ENCODE assay signal across 1 cellular context in the genomic region with DNA sequence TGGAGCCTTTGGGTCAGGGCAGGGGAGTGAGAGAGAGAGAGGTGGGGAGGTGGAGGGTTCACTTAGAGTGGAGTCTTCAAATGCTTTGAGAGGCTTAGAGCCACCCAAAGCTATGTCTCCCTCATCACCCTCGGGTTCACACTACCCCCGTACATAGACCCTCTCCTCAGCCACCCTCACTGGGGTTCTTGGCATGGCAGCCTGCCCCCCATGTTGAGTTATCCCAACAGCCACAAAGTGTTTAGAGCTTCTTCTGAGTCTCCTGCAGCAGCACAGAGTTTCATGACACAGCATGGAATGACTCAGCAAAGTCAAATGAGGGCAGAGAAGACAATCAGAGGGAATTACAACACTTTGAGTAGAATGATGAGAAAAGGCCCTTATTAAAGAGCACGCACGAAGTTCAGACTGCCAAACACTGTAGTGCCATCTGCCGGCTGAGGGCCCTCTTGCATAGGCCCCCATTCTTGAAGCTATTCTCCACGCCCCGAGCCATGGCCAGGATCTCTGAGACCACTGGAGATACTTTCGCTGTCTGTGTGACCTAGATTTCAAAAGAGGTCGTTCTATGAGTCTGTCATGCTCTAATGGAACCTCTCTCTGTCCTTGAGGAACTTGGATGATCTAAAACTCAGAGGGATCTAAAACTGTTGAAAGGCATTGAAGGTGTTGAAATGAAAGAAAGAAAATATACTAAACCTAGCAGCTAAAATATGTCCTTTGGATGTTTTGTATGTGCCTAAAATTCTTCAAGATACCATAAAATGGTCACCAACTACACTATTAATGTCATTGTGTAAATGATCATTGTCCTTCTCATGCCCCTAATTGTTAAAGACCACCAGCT.
A peak's percentile ranks its signal among the peaks of the same experiment; 100 is the strongest.
TF ChIP-seq lines count a peak whose summit lies in the region.

No MANE protein-coding gene starts in this region.

TF ChIP-seq in K562, 482 proteins besides CTCF, POLR2A, EP300 and RAD21 (continued from another document):
- TF ChIP-seq, protein P1, sequence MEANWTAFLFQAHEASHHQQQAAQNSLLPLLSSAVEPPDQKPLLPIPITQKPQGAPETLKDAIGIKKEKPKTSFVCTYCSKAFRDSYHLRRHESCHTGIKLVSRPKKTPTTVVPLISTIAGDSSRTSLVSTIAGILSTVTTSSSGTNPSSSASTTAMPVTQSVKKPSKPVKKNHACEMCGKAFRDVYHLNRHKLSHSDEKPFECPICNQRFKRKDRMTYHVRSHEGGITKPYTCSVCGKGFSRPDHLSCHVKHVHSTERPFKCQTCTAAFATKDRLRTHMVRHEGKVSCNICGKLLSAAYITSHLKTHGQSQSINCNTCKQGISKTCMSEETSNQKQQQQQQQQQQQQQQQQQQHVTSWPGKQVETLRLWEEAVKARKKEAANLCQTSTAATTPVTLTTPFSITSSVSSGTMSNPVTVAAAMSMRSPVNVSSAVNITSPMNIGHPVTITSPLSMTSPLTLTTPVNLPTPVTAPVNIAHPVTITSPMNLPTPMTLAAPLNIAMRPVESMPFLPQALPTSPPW (CRISPR knock-in tag; IDR thresholded peaks at IDR 0.05) = 0 out of 2 replicates have a peak, but pooled peaks have one; percentile 12
- TF ChIP-seq, protein P2, sequence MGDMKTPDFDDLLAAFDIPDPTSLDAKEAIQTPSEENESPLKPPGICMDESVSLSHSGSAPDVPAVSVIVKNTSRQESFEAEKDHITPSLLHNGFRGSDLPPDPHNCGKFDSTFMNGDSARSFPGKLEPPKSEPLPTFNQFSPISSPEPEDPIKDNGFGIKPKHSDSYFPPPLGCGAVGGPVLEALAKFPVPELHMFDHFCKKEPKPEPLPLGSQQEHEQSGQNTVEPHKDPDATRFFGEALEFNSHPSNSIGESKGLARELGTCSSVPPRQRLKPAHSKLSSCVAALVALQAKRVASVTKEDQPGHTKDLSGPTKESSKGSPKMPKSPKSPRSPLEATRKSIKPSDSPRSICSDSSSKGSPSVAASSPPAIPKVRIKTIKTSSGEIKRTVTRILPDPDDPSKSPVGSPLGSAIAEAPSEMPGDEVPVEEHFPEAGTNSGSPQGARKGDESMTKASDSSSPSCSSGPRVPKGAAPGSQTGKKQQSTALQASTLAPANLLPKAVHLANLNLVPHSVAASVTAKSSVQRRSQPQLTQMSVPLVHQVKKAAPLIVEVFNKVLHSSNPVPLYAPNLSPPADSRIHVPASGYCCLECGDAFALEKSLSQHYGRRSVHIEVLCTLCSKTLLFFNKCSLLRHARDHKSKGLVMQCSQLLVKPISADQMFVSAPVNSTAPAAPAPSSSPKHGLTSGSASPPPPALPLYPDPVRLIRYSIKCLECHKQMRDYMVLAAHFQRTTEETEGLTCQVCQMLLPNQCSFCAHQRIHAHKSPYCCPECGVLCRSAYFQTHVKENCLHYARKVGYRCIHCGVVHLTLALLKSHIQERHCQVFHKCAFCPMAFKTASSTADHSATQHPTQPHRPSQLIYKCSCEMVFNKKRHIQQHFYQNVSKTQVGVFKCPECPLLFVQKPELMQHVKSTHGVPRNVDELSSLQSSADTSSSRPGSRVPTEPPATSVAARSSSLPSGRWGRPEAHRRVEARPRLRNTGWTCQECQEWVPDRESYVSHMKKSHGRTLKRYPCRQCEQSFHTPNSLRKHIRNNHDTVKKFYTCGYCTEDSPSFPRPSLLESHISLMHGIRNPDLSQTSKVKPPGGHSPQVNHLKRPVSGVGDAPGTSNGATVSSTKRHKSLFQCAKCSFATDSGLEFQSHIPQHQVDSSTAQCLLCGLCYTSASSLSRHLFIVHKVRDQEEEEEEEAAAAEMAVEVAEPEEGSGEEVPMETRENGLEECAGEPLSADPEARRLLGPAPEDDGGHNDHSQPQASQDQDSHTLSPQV (IDR thresholded peaks at IDR 0.05) = peak; percentile 70
- TF ChIP-seq DPF2 (IDR thresholded peaks at IDR 0.05) (peak; percentile 41; the same call in 1 of the 2 replicates), TRIM24 (IDR thresholded peaks at IDR 0.05) (peak; percentile 21 to 46; a peak in 1 of 4 replicates), E2F3 (CRISPR knock-in tag; IDR thresholded peaks at IDR 0.05) (no peak), MAFF (IDR thresholded peaks at IDR 0.05; ENCODE audit: low read length) (peak; percentile 94), DMBX1 (CRISPR knock-in tag; IDR thresholded peaks at IDR 0.05; ENCODE audit: borderline replicate concordance) (peak; percentile 35; the same call in 1 of the 2 replicates), L3MBTL2 (IDR thresholded peaks at IDR 0.05) (peak; percentile 38; the same call in 1 of the 2 replicates), ZNF740 (CRISPR knock-in tag; IDR thresholded peaks at IDR 0.05) (no peak), ZNF740 (tag; IDR thresholded peaks at IDR 0.05) (no peak), SMC3 (conservative IDR thresholded peaks at IDR 0.05; ENCODE audit: insufficient read depth, low read depth, low read length) (peak; percentile 61; the same call in 1 of the 2 replicates), ELK1 (CRISPR knock-in tag; IDR thresholded peaks at IDR 0.05) (no peak), NCOR1 (IDR thresholded peaks at IDR 0.05) (0 out of 2 replicates have a peak, but pooled peaks have one; percentile 15), JUND (IDR thresholded peaks at IDR 0.05; ENCODE audit: borderline replicate concordance, low read depth, low read length) (peak; percentile 50; the same call in 1 of the 2 replicates), JUND (tag; IDR thresholded peaks at IDR 0.05; ENCODE audit: borderline replicate concordance, low read depth, low read length) (peak; percentile 59; the same call in 2 of the 3 replicates), ZNF316 (IDR thresholded peaks at IDR 0.05) (peak; percentile 96), TCF3 (CRISPR knock-in tag; IDR thresholded peaks at IDR 0.05) (peak; percentile 19; the same call in 1 of the 2 replicates), CEBPB (tag; IDR thresholded peaks at IDR 0.05) (peak; percentile 73), DEAF1 (CRISPR knock-in tag; IDR thresholded peaks at IDR 0.05) (peak; percentile 44; the same call in 1 of the 2 replicates), NR4A1 (CRISPR knock-in tag; IDR thresholded peaks at IDR 0.05) (no peak), NR4A1 (tag; IDR thresholded peaks at IDR 0.05) (0 out of 2 replicates have a peak, but pooled peaks have one; percentile 60), CTBP1 (IDR thresholded peaks at IDR 0.05; ENCODE audit: borderline replicate concordance) (peak; percentile 30; the same call in 1 of the 2 replicates), MAFK (IDR thresholded peaks at IDR 0.05; ENCODE audit: low read length) (peak; percentile 95), NFE2 (IDR thresholded peaks at IDR 0.05; ENCODE audit: low read depth) (peak; percentile 94), C11orf30 (IDR thresholded peaks at IDR 0.05; ENCODE audit: low read depth) (peak; percentile 94), ETV6 (IDR thresholded peaks at IDR 0.05; ENCODE audit: borderline replicate concordance in 1 of 2, low read depth in 2 of 2, low read length in 1 of 2) (no peak), ETV6 (CRISPR knock-in tag; IDR thresholded peaks at IDR 0.05; ENCODE audit: borderline replicate concordance) (no peak), SOX6 (IDR thresholded peaks at IDR 0.05) (peak; percentile 57), SNIP1 (IDR thresholded peaks at IDR 0.05; ENCODE audit: low read depth) (no peak), ZFPM2 (CRISPR knock-in tag; IDR thresholded peaks at IDR 0.05) (no peak), ATF7 (IDR thresholded peaks at IDR 0.05) (peak; percentile 9; the same call in 1 of the 2 replicates), THRA (IDR thresholded peaks at IDR 0.05) (peak; percentile 46; the same call in 1 of the 2 replicates), ARID1B (IDR thresholded peaks at IDR 0.05) (peak; percentile 45)
- TF ChIP-seq, protein P3, sequence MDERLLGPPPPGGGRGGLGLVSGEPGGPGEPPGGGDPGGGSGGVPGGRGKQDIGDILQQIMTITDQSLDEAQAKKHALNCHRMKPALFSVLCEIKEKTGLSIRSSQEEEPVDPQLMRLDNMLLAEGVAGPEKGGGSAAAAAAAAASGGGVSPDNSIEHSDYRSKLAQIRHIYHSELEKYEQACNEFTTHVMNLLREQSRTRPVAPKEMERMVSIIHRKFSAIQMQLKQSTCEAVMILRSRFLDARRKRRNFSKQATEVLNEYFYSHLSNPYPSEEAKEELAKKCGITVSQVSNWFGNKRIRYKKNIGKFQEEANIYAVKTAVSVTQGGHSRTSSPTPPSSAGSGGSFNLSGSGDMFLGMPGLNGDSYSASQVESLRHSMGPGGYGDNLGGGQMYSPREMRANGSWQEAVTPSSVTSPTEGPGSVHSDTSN (CRISPR knock-in tag; IDR thresholded peaks at IDR 0.05; ENCODE audit: low read depth) = no peak
- TF ChIP-seq, protein P3 (tag; conservative IDR thresholded peaks at IDR 0.05; ENCODE audit: low read depth) = peak; percentile 19; the same call in 1 of the 2 replicates
- TF ChIP-seq, protein P4, sequence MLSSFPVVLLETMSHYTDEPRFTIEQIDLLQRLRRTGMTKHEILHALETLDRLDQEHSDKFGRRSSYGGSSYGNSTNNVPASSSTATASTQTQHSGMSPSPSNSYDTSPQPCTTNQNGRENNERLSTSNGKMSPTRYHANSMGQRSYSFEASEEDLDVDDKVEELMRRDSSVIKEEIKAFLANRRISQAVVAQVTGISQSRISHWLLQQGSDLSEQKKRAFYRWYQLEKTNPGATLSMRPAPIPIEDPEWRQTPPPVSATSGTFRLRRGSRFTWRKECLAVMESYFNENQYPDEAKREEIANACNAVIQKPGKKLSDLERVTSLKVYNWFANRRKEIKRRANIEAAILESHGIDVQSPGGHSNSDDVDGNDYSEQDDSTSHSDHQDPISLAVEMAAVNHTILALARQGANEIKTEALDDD (IDR thresholded peaks at IDR 0.05) = no peak
